In the genomic region with DNA sequence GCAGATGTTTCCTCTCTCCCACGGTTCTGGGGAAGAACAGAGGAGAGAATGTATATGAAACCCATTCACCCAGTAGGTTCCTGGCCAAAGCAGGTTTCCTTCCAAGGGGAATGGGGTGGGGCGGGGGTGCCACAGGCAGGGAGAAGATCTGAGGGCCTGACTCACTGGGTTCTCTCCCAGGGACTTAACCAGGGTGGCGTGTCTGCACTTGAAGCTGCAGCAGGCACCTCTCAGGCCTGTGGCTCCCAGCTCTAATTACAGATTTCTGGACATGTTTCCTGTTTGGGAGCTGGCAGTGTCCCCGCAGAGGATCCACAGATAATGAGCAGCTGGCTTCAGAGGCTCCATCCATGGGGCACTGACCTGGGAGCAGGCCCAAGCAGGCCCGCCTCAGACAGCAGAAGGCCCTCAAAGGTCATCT, we compare ENCODE assay signal across 1 cellular context.
TF ChIP-seq lines count a peak whose summit lies in the region.

No MANE protein-coding gene starts in this region.

TF ChIP-seq in HepG2, 621 proteins besides CTCF, POLR2A, EP300 and RAD21:
- TF ChIP-seq, protein P1, sequence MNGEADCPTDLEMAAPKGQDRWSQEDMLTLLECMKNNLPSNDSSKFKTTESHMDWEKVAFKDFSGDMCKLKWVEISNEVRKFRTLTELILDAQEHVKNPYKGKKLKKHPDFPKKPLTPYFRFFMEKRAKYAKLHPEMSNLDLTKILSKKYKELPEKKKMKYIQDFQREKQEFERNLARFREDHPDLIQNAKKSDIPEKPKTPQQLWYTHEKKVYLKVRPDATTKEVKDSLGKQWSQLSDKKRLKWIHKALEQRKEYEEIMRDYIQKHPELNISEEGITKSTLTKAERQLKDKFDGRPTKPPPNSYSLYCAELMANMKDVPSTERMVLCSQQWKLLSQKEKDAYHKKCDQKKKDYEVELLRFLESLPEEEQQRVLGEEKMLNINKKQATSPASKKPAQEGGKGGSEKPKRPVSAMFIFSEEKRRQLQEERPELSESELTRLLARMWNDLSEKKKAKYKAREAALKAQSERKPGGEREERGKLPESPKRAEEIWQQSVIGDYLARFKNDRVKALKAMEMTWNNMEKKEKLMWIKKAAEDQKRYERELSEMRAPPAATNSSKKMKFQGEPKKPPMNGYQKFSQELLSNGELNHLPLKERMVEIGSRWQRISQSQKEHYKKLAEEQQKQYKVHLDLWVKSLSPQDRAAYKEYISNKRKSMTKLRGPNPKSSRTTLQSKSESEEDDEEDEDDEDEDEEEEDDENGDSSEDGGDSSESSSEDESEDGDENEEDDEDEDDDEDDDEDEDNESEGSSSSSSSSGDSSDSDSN (CRISPR knock-in tag; IDR thresholded peaks at IDR 0.05): no peak
- 0 out of 4 replicates have a peak, but pooled peaks of 1 of the 2 experiments have one; percentile 1 for TF ChIP-seq NR2F1 (CRISPR knock-in tag; IDR thresholded peaks at IDR 0.05)
